Comparison of ENCODE assay signal across 1 cellular context in genomic region chr4:38089961-38090360, GRCh38.
TF ChIP-seq lines count a peak whose summit lies in the region.

No MANE protein-coding gene starts in this region.

TF ChIP-seq in WTC11, 78 proteins besides CTCF, POLR2A, EP300 and RAD21 (continued from another document):
- TF ChIP-seq GABPB1 (CRISPR knock-in tag; IDR thresholded peaks at IDR 0.05) (no peak), MXD4 (CRISPR knock-in tag; IDR thresholded peaks at IDR 0.05; ENCODE audit: borderline replicate concordance) (no peak), ZNF281 (CRISPR knock-in tag; IDR thresholded peaks at IDR 0.05) (no peak), ZNF671 (CRISPR knock-in tag; IDR thresholded peaks at IDR 0.05) (no peak), ZNF232 (CRISPR knock-in tag; IDR thresholded peaks at IDR 0.05) (no peak)
